8 cellular contexts compared by ENCODE assay signal in genomic region chr17:29588017-29588557, GRCh38. TPM values are rescaled to one million over a fixed set of nuclear protein-coding genes. Genes with fewer than 3 reads are reported as not detected.
DNase-seq lines count a peak whose midpoint lies in the region; ATAC-seq, FAIRE-seq and TF ChIP-seq lines count a peak whose summit lies in the region.

No MANE protein-coding gene starts in this region.

- peak overlapping the region; percentile 73 for H3K4me3 ChIP-seq in kidney epithelial cell (ENCODE audit: low read depth, low read length)
- H3K4me3 ChIP-seq in testis = peak overlapping the region; percentile 75 to 76

- peaks cover 48% of the 10 kb centered on the region for H3K4me1 ChIP-seq in testis

- peaks cover 4% of the 10 kb centered on the region for H3K36me3 Mint-ChIP-seq in T-helper 2 cell treated with Interferon-gamma antibody and Interleukin-4, amounts not matched to agents 5 μg/mL and 100 μg/mL, for 36 hours (ENCODE audit: low read depth)
- peaks cover 7% of the 10 kb centered on the region for H3K36me3 Mint-ChIP-seq in activated naive CD8-positive, alpha-beta T cell treated with anti-CD3 and anti-CD28 coated beads, Interleukin-2, amount 50 U/mL, for 24 hours (ENCODE audit: low read depth)

- H3K4me3 Mint-ChIP-seq in T-helper 2 cell treated with Interferon-gamma antibody and Interleukin-4, amounts not matched to agents 5 μg/mL and 100 μg/mL, for 36 hours = peak overlapping the region; percentile 97
- H3K4me3 Mint-ChIP-seq in activated naive CD8-positive, alpha-beta T cell treated with anti-CD3 and anti-CD28 coated beads, Interleukin-2, amount 50 U/mL, for 24 hours = peak overlapping the region; percentile 93

- 25 to 40% methylated on average over 5 to 8 of the region's 8 CpGs for WGBS in testis, 2 donors

- no peak for TF ChIP-seq POLR2A in testis (IDR thresholded peaks at IDR 0.05)
- TF ChIP-seq POLR2A in GM12892 (IDR thresholded peaks at IDR 0.05; ENCODE audit: low read depth, low read length) = no peak

- H3K27me3 ChIP-seq in kidney epithelial cell (ENCODE audit: control insufficient read depth, insufficient read depth, low read length) (no peaks in the 10 kb centered on the region), testis (no peaks in the 10 kb centered on the region)

- H3K27ac Mint-ChIP-seq in T-helper 2 cell treated with Interferon-gamma antibody and Interleukin-4, amounts not matched to agents 5 μg/mL and 100 μg/mL, for 36 hours = peak overlapping the region; percentile 83
- peak overlapping the region; percentile 85 for H3K27ac Mint-ChIP-seq in activated naive CD8-positive, alpha-beta T cell treated with anti-CD3 and anti-CD28 coated beads, Interleukin-2, amount 50 U/mL, for 24 hours

- H3K36me3 ChIP-seq in kidney epithelial cell (ENCODE audit: control insufficient read depth, insufficient read depth, low read length) (no peaks in the 10 kb centered on the region), testis (ENCODE audit: low read depth, missing control alignments) (no peaks in the 10 kb centered on the region)

- H3K27me3 Mint-ChIP-seq in T-helper 2 cell treated with Interferon-gamma antibody and Interleukin-4, amounts not matched to agents 5 μg/mL and 100 μg/mL, for 36 hours (ENCODE audit: low read depth) = no peaks in the 10 kb centered on the region
- H3K27me3 Mint-ChIP-seq in activated naive CD8-positive, alpha-beta T cell treated with anti-CD3 and anti-CD28 coated beads, Interleukin-2, amount 50 U/mL, for 24 hours = no peaks in the 10 kb centered on the region

- DNase-seq in T-helper 2 cell treated with Interferon-gamma antibody and Interleukin-4, amounts not matched to agents 5 μg/mL and 100 μg/mL, for 36 hours (ENCODE audit: low spot score) = no peak
- DNase-seq in T-helper 2 cell (no peak), kidney epithelial cell (ENCODE audit: low read depth) (no peak), testis (no peak), GM12892 (ENCODE audit: insufficient read length) (no peak)
- DNase-seq in activated naive CD8-positive, alpha-beta T cell treated with anti-CD3 and anti-CD28 coated beads, Interleukin-2, amount 50 U/mL, for 24 hours = no peak

- intact Hi-C loops in testis (cut with DNase I; ENCODE audit: low total_unique reads) = no loop called here

- H3K9me3 ChIP-seq in testis = no peaks in the 10 kb centered on the region

- no peak for FAIRE-seq in GM12892 (lab: Jason Lieb, UNC)

- TF ChIP-seq CTCF in kidney epithelial cell (IDR thresholded peaks at IDR 0.05; ENCODE audit: insufficient read depth, low read length, poor library complexity, severe bottlenecking) (no peak), testis (IDR thresholded peaks at IDR 0.05) (no peak)

- H3K9me3 Mint-ChIP-seq in T-helper 2 cell treated with Interferon-gamma antibody and Interleukin-4, amounts not matched to agents 5 μg/mL and 100 μg/mL, for 36 hours = no peaks in the 10 kb centered on the region
- no peaks in the 10 kb centered on the region for H3K9me3 Mint-ChIP-seq in activated naive CD8-positive, alpha-beta T cell treated with anti-CD3 and anti-CD28 coated beads, Interleukin-2, amount 50 U/mL, for 24 hours

- ATAC-seq in activated naive CD8-positive, alpha-beta T cell treated with anti-CD3 and anti-CD28 coated beads, Interleukin-2, amount 50 U/mL, for 24 hours = no peak
- ATAC-seq in esophagus mucosa (no peak), HG03196 (IDR thresholded peaks at IDR 0.05; ENCODE audit: unreplicated experiment) (no peak)

- H3K27ac ChIP-seq in testis = peak overlapping the region; percentile 4 to 72

- peaks cover 56% of the 10 kb centered on the region for H3K4me1 Mint-ChIP-seq in T-helper 2 cell treated with Interferon-gamma antibody and Interleukin-4, amounts not matched to agents 5 μg/mL and 100 μg/mL, for 36 hours (ENCODE audit: low read depth)
- peaks cover 77% of the 10 kb centered on the region for H3K4me1 Mint-ChIP-seq in activated naive CD8-positive, alpha-beta T cell treated with anti-CD3 and anti-CD28 coated beads, Interleukin-2, amount 50 U/mL, for 24 hours

RNA-seq across cellular contexts. Expression of gene GIT1, which starts 1.4 kb away (rescaled TPM):
- total RNA-seq in kidney epithelial cell = 63.8 and 89.8 TPM in 2 replicates
- total RNA-seq in testis = 100 to 1,000 TPM; 156 to 169 TPM
- polyA plus RNA-seq in testis (ENCODE audit: insufficient read depth, low read depth, low replicate concordance) = 220 TPM
- total RNA-seq in esophagus mucosa = 28.7 TPM
- polyA plus RNA-seq in GM12892 (2012; ENCODE audit: missing spikeins) = 14.8 TPM

RNA-seq across cellular contexts. Expression of gene ANKRD13B, which starts 4.8 kb away (rescaled TPM):
- 13.1 and 13.8 TPM in 2 replicates for total RNA-seq in kidney epithelial cell
- total RNA-seq in testis = 10 to 100 TPM; 48.8 to 59.8 TPM
- polyA plus RNA-seq in testis (ENCODE audit: insufficient read depth, low read depth, low replicate concordance) = 32.8 TPM
- total RNA-seq in esophagus mucosa = 2.7 TPM
- polyA plus RNA-seq in GM12892 (2012; ENCODE audit: missing spikeins) = 1.0 TPM

RNA-seq across cellular contexts. Expression of gene TP53I13, which starts 19.6 kb away (rescaled TPM):
- 68.4 and 70.4 TPM in 2 replicates for total RNA-seq in kidney epithelial cell
- total RNA-seq in testis = 10 to 100 TPM; 72.3 to 89.6 TPM
- polyA plus RNA-seq in testis (ENCODE audit: insufficient read depth, low read depth, low replicate concordance) = 86.3 TPM
- 13.4 TPM for total RNA-seq in esophagus mucosa
- 12.3 TPM for polyA plus RNA-seq in GM12892 (2012; ENCODE audit: missing spikeins)

RNA-seq across cellular contexts. Expression of gene ABHD15, which starts 21.2 kb away (rescaled TPM):
- total RNA-seq in kidney epithelial cell (6.4 and 8.3 TPM in 2 replicates), testis (1 to 10 TPM; 5.7 to 7.1 TPM), esophagus mucosa (2.5 TPM)
- 4.5 TPM for polyA plus RNA-seq in testis (ENCODE audit: insufficient read depth, low read depth, low replicate concordance)
- polyA plus RNA-seq in GM12892 (2012; ENCODE audit: missing spikeins) = 2.4 TPM

RNA-seq across cellular contexts. Expression of gene CORO6, which starts 34.6 kb away (rescaled TPM):
- total RNA-seq in kidney epithelial cell (2.2 and 2.7 TPM in 2 replicates), testis (10 to 100 TPM; 11.7 to 15.5 TPM), esophagus mucosa (1.4 TPM)
- polyA plus RNA-seq in testis (ENCODE audit: insufficient read depth, low read depth, low replicate concordance) = 6.3 TPM
- polyA plus RNA-seq in GM12892 (2012; ENCODE audit: missing spikeins) = 0.70 TPM
